In genomic region chr3:85783331-85783730, GRCh38 we compare ENCODE assay signal across 21 cellular contexts.
DNase-seq lines count a peak whose midpoint lies in the region; ATAC-seq and TF ChIP-seq lines count a peak whose summit lies in the region.
"Had no signal": no experiment of that assay in that cellular context is flagged by ENCODE, and none has a peak within 500 bp of the region (broad histone marks: within the 10 kb centered on the region; RNA-seq: fewer than 3 reads in every experiment).

No MANE protein-coding gene starts in this region.

- no peaks in the 10 kb centered on the region for H3K36me3 ChIP-seq in BE2C
- H3K36me3 ChIP-seq: lower lobe of right lung, thoracic aorta, uterus had no signal

- peaks cover 5% of the 10 kb centered on the region for H3K4me1 ChIP-seq in BE2C
- H3K4me1 ChIP-seq: body of pancreas, lower lobe of right lung, uterus had no signal

- no peak for ATAC-seq in GM18907 (IDR thresholded peaks at IDR 0.05; ENCODE audit: unreplicated experiment)
- ATAC-seq: activated T-cell treated with anti-CD3 and anti-CD28 coated beads, Interleukin-2, amount 50 U/mL, for 72 hours; body of pancreas; lower lobe of right lung; natural killer cell treated with Interleukin-12 subunit alpha and Interleukin-12 subunit beta and Interleukin-15 and Interleukin-18, amount 100 ng/mL, for 72 hours had no signal

- no peaks in the 10 kb centered on the region for H3K9me3 ChIP-seq in BE2C
- H3K9me3 ChIP-seq: body of pancreas, lower lobe of right lung, thoracic aorta, uterus had no signal

- no peak overlapping the region for H3K4me3 ChIP-seq in BE2C (ENCODE audit: low read depth, low read length)
- H3K4me3 ChIP-seq in fibroblast of pulmonary artery (replicated peaks; ENCODE audit: low read depth, low read length): no peak overlapping the region
- H3K4me3 ChIP-seq: body of pancreas, lower lobe of right lung, thoracic aorta, uterus had no signal

- no peaks in the 10 kb centered on the region for H3K27me3 ChIP-seq in BE2C
- H3K27me3 ChIP-seq: body of pancreas, uterus had no signal

- DNase-seq in NCI-H1105 treated with DMSO at 0.1 percent for 48 hours (lab: John Stamatoyannopoulos, UW) (peak; percentile 2), NCI-H1105 (lab: John Stamatoyannopoulos, UW) (no peak), BE2C (peak; percentile 27), NCI-H524 treated with DMSO at 0.1 percent for 48 hours (lab: John Stamatoyannopoulos, UW) (peak; percentile 71), fibroblast of pulmonary artery (ENCODE audit: low read depth) (peak; percentile 1), COR-L47 (lab: John Stamatoyannopoulos, UW) (no peak), kidney glomerular epithelial cell (lab: John Stamatoyannopoulos, UW) (no peak)
- DNase-seq: activated naive CD4-positive, alpha-beta T cell; activated T-cell treated with anti-CD3 and anti-CD28 coated beads, Interleukin-2, amount 50 U/mL, for 72 hours; body of pancreas; CD8-positive, alpha-beta memory T cell; H9; lower lobe of right lung; NCI-H1436; NCI-H2081 treated with DMSO at 0.1 percent for 48 hours; NCI-H774; stimulated activated naive CD4-positive, alpha-beta T cell treated with Interleukin-2 at 50 U/mL for 16 hours; uterus had no signal

- TF ChIP-seq CTCF in BE2C (IDR thresholded peaks at IDR 0.05; ENCODE audit: low read depth, low read length): no peak
- TF ChIP-seq CTCF in fibroblast of pulmonary artery (IDR thresholded peaks at IDR 0.05; ENCODE audit: low read length, missing control alignments): no peak

Comparison
In these comparisons a context has a peak if more than half of its experiments do, and no peak if none do; other contexts are left out.
1. DNase-seq: peak in NCI-H1105 treated with DMSO at 0.1 percent for 48 hours (single experiment), BE2C (single experiment), NCI-H524 treated with DMSO at 0.1 percent for 48 hours (single experiment) and fibroblast of pulmonary artery (single experiment); none in NCI-H1105 (single experiment), COR-L47 (single experiment) and kidney glomerular epithelial cell (single experiment).